In genomic region chr11:114265084-114265878, GRCh38 we compare ENCODE assay signal across 28 cellular contexts. TPM values are rescaled to one million over a fixed set of nuclear protein-coding genes. Genes with fewer than 3 reads are reported as not detected.
"Had no signal": no experiment of that assay in that cellular context is flagged by ENCODE, and none has a peak within 500 bp of the region (broad histone marks: within the 10 kb centered on the region; RNA-seq: fewer than 3 reads in every experiment).

No MANE protein-coding gene starts in this region.

- H3K27me3 Mint-ChIP-seq: activated CD4-positive, alpha-beta memory T cell treated with anti-CD3 and anti-CD28 coated beads for 36 hours had no signal

- H3K27me3 ChIP-seq: sigmoid colon, stomach, tibial artery, upper lobe of right lung had no signal

- DNase-seq: activated CD4-positive, alpha-beta memory T cell treated with anti-CD3 and anti-CD28 coated beads for 36 hours; activated CD4-positive, alpha-beta T cell treated with anti-CD3 and anti-CD28 coated beads, Interleukin-2, amount 10 ng/mL, durations not matched to agents 24 days and 14 days; activated CD4-positive, CD25-positive, alpha-beta regulatory T cell treated with anti-CD3 and anti-CD28 coated beads, Interleukin-2, amount 50 U/mL, for 72 hours; activated CD8-positive, alpha-beta memory T cell treated with anti-CD3 and anti-CD28 coated beads, Interleukin-2, amount 50 U/mL, for 4 hours; activated gamma-delta T cell; activated naive CD4-positive, alpha-beta T cell treated with anti-CD3 and anti-CD28 coated beads, Interleukin-2, amount 10 ng/mL, durations not matched to agents 7 days and 5 days; activated naive CD8-positive, alpha-beta T cell treated with anti-CD3 and anti-CD28 coated beads, Interleukin-2, amount 10 ng/mL, durations not matched to agents 7 days and 5 days; activated T-cell treated with anti-CD3 and anti-CD28 coated beads, Interleukin-2, amount 50 U/mL, for 24 hours; brain microvascular endothelial cell; foreskin melanocyte; left ventricle myocardium inferior; naive thymus-derived CD4-positive, alpha-beta T cell; ovary; sigmoid colon; stimulated activated CD4-positive, alpha-beta T cell treated with anti-CD3 and anti-CD28 coated beads, Interleukin-1b, Interleukin-23, amount 100 ng/mL, for 48 hours; stimulated activated naive B cell treated with anti-CD40 and anti-IgM and Interleukin-4, amounts not matched to agents 10 μg/mL and 1 μg/mL and 100 μg/mL, for 72 hours; stomach; T-helper 1 cell; tibial artery; WERI-Rb-1 had no signal

- H3K27ac ChIP-seq: brain microvascular endothelial cell, esophagus muscularis mucosa, left ventricle myocardium inferior, ovary, sigmoid colon, stomach, upper lobe of right lung, WERI-Rb-1 had no signal

- H3K36me3 Mint-ChIP-seq: activated CD4-positive, alpha-beta memory T cell treated with anti-CD3 and anti-CD28 coated beads for 36 hours; activated naive CD4-positive, alpha-beta T cell treated with anti-CD3 and anti-CD28 coated beads, Interleukin-2, amount 10 ng/mL, durations not matched to agents 7 days and 5 days; activated naive CD8-positive, alpha-beta T cell treated with anti-CD3 and anti-CD28 coated beads, Interleukin-2, amount 10 ng/mL, durations not matched to agents 7 days and 5 days; mesothelial cell of epicardium; naive thymus-derived CD4-positive, alpha-beta T cell; stimulated activated naive B cell treated with anti-CD40 and anti-IgM and Interleukin-4, amounts not matched to agents 10 μg/mL and 1 μg/mL and 100 μg/mL, for 72 hours had no signal

- H3K4me1 Mint-ChIP-seq: activated CD4-positive, alpha-beta T cell treated with anti-CD3 and anti-CD28 coated beads, Interleukin-2, amount 10 ng/mL, durations not matched to agents 24 days and 14 days; activated naive CD4-positive, alpha-beta T cell treated with anti-CD3 and anti-CD28 coated beads, Interleukin-2, amount 10 ng/mL, durations not matched to agents 7 days and 5 days; activated naive CD8-positive, alpha-beta T cell treated with anti-CD3 and anti-CD28 coated beads, Interleukin-2, amount 10 ng/mL, durations not matched to agents 7 days and 5 days; mesothelial cell of epicardium; naive thymus-derived CD4-positive, alpha-beta T cell had no signal

- H3K9me3 ChIP-seq: esophagus muscularis mucosa, left ventricle myocardium inferior, ovary, sigmoid colon, stomach, tibial artery, upper lobe of right lung had no signal

- H3K4me2 ChIP-seq: smooth muscle cell had no signal

- H3K4me3 ChIP-seq: esophagus muscularis mucosa, left ventricle myocardium inferior, ovary, sigmoid colon, smooth muscle cell, stomach, tibial artery, upper lobe of right lung had no signal

- ATAC-seq: naive thymus-derived CD4-positive, alpha-beta T cell; stimulated activated naive B cell treated with anti-CD40 and anti-IgM and Interleukin-4, amounts not matched to agents 10 μg/mL and 1 μg/mL and 100 μg/mL, for 72 hours; upper lobe of right lung had no signal

- H3K4me3 Mint-ChIP-seq: activated CD4-positive, alpha-beta memory T cell treated with anti-CD3 and anti-CD28 coated beads for 36 hours; activated CD4-positive, alpha-beta T cell treated with anti-CD3 and anti-CD28 coated beads, Interleukin-2, amount 10 ng/mL, durations not matched to agents 24 days and 14 days; activated naive CD4-positive, alpha-beta T cell treated with anti-CD3 and anti-CD28 coated beads, Interleukin-2, amount 10 ng/mL, durations not matched to agents 7 days and 5 days; activated naive CD8-positive, alpha-beta T cell treated with anti-CD3 and anti-CD28 coated beads, Interleukin-2, amount 10 ng/mL, durations not matched to agents 7 days and 5 days; activated T-cell treated with anti-CD3 and anti-CD28 coated beads, Interleukin-2, amount 50 U/mL, for 24 hours; mesothelial cell of epicardium; naive thymus-derived CD4-positive, alpha-beta T cell; stimulated activated naive B cell treated with anti-CD40 and anti-IgM and Interleukin-4, amounts not matched to agents 10 μg/mL and 1 μg/mL and 100 μg/mL, for 72 hours; T-helper 2 cell treated with Interferon-gamma antibody and Interleukin-4, amounts not matched to agents 5 μg/mL and 100 μg/mL, for 36 hours had no signal

- H3K36me3 ChIP-seq: brain microvascular endothelial cell, esophagus muscularis mucosa, ovary, sigmoid colon, upper lobe of right lung, WERI-Rb-1 had no signal

- H3K27ac Mint-ChIP-seq: activated CD4-positive, alpha-beta memory T cell treated with anti-CD3 and anti-CD28 coated beads for 36 hours; activated CD4-positive, alpha-beta T cell treated with anti-CD3 and anti-CD28 coated beads, Interleukin-2, amount 10 ng/mL, durations not matched to agents 24 days and 14 days; activated naive CD4-positive, alpha-beta T cell treated with anti-CD3 and anti-CD28 coated beads, Interleukin-2, amount 10 ng/mL, durations not matched to agents 7 days and 5 days; activated naive CD8-positive, alpha-beta T cell treated with anti-CD3 and anti-CD28 coated beads, Interleukin-2, amount 10 ng/mL, durations not matched to agents 7 days and 5 days; activated T-cell treated with anti-CD3 and anti-CD28 coated beads, Interleukin-2, amount 50 U/mL, for 24 hours; mesothelial cell of epicardium; naive thymus-derived CD4-positive, alpha-beta T cell; progenitor cell of endocrine pancreas; stimulated activated naive B cell treated with anti-CD40 and anti-IgM and Interleukin-4, amounts not matched to agents 10 μg/mL and 1 μg/mL and 100 μg/mL, for 72 hours; T-helper 2 cell treated with Interferon-gamma antibody and Interleukin-4, amounts not matched to agents 5 μg/mL and 100 μg/mL, for 36 hours had no signal

- H3K9me3 Mint-ChIP-seq: activated CD4-positive, alpha-beta memory T cell treated with anti-CD3 and anti-CD28 coated beads for 36 hours; activated CD4-positive, alpha-beta T cell treated with anti-CD3 and anti-CD28 coated beads, Interleukin-2, amount 10 ng/mL, durations not matched to agents 24 days and 14 days; activated naive CD4-positive, alpha-beta T cell treated with anti-CD3 and anti-CD28 coated beads, Interleukin-2, amount 10 ng/mL, durations not matched to agents 7 days and 5 days; activated naive CD8-positive, alpha-beta T cell treated with anti-CD3 and anti-CD28 coated beads, Interleukin-2, amount 10 ng/mL, durations not matched to agents 7 days and 5 days; activated T-cell treated with anti-CD3 and anti-CD28 coated beads, Interleukin-2, amount 50 U/mL, for 24 hours; mesothelial cell of epicardium; stimulated activated naive B cell treated with anti-CD40 and anti-IgM and Interleukin-4, amounts not matched to agents 10 μg/mL and 1 μg/mL and 100 μg/mL, for 72 hours; T-helper 2 cell treated with Interferon-gamma antibody and Interleukin-4, amounts not matched to agents 5 μg/mL and 100 μg/mL, for 36 hours had no signal

RNA-seq across cellular contexts. Expression of gene NNMT, which starts 30.9 kb away (rescaled TPM):
- total RNA-seq: activated CD4-positive, alpha-beta memory T cell treated with anti-CD3 and anti-CD28 coated beads for 36 hours; activated CD4-positive, alpha-beta T cell treated with anti-CD3 and anti-CD28 coated beads, Interleukin-2, amount 10 ng/mL, durations not matched to agents 24 days and 14 days; activated CD8-positive, alpha-beta memory T cell treated with anti-CD3 and anti-CD28 coated beads for 36 hours; activated naive CD8-positive, alpha-beta T cell treated with anti-CD3 and anti-CD28 coated beads, Interleukin-2, amount 10 ng/mL, durations not matched to agents 7 days and 5 days; naive thymus-derived CD4-positive, alpha-beta T cell had no signal
- polyA plus RNA-seq: naive thymus-derived CD4-positive, alpha-beta T cell; neural cell had no signal
